Comparison of ENCODE assay signal across 1 cellular context in genomic region chr9:131165523-131165922, GRCh38.
TF ChIP-seq lines count a peak whose summit lies in the region.

No MANE protein-coding gene starts in this region.

TF ChIP-seq in K562, 482 proteins besides CTCF, POLR2A, EP300 and RAD21:
- TF ChIP-seq MLX (CRISPR knock-in tag; conservative IDR thresholded peaks at IDR 0.05) (0 out of 4 replicates have a peak, but pooled peaks of 1 of the 2 experiments have one; percentile 51), ZNF124 (CRISPR knock-in tag; IDR thresholded peaks at IDR 0.05) (no peak), HMGXB4 (CRISPR knock-in tag; IDR thresholded peaks at IDR 0.05) (0 out of 2 replicates have a peak, but pooled peaks have one; percentile 48)
